In genomic region chr2:86074256-86074655, GRCh38 we compare ENCODE assay signal across 18 cellular contexts.
"Had no signal": no experiment of that assay in that cellular context is flagged by ENCODE, and none has a peak within 500 bp of the region (broad histone marks: within the 10 kb centered on the region; RNA-seq: fewer than 3 reads in every experiment).

No MANE protein-coding gene starts in this region.

- DNase-seq: activated B cell treated with CpG ODN at 0.5 μM for 24 hours; activated CD8-positive, alpha-beta memory T cell treated with anti-CD3 and anti-CD28 coated beads, Interleukin-2, amount 10 ng/mL, durations not matched to agents 7 days and 5 days; activated CD8-positive, alpha-beta T cell treated with anti-CD3 and anti-CD28 coated beads, Interleukin-2, amount 10 ng/mL, durations not matched to agents 7 days and 5 days; activated T-cell treated with anti-CD3 and anti-CD28 coated beads, Interleukin-2, amount 50 U/mL, for 48 hours; cerebellar nuclear complex; colonic mucosa; effector CD8-positive, alpha-beta T cell; esophagus squamous epithelium; kidney glomerular epithelial cell; midbrain; naive thymus-derived CD8-positive, alpha-beta T cell; right cardiac atrium; stimulated activated naive CD4-positive, alpha-beta T cell; T-helper 17 cell had no signal

- H3K27ac ChIP-seq: cardiac muscle cell, colonic mucosa, epithelial cell of prostate, esophagus squamous epithelium, suprapubic skin had no signal

- ATAC-seq: activated CD8-positive, alpha-beta memory T cell treated with anti-CD3 and anti-CD28 coated beads, Interleukin-2, amount 10 ng/mL, durations not matched to agents 7 days and 5 days; activated CD8-positive, alpha-beta T cell treated with anti-CD3 and anti-CD28 coated beads, Interleukin-2, amount 10 ng/mL, durations not matched to agents 7 days and 5 days; left lobe of liver; naive thymus-derived CD8-positive, alpha-beta T cell; right cardiac atrium; T-helper 17 cell had no signal
